Comparison of ENCODE assay signal across 8 cellular contexts in the genomic region with DNA sequence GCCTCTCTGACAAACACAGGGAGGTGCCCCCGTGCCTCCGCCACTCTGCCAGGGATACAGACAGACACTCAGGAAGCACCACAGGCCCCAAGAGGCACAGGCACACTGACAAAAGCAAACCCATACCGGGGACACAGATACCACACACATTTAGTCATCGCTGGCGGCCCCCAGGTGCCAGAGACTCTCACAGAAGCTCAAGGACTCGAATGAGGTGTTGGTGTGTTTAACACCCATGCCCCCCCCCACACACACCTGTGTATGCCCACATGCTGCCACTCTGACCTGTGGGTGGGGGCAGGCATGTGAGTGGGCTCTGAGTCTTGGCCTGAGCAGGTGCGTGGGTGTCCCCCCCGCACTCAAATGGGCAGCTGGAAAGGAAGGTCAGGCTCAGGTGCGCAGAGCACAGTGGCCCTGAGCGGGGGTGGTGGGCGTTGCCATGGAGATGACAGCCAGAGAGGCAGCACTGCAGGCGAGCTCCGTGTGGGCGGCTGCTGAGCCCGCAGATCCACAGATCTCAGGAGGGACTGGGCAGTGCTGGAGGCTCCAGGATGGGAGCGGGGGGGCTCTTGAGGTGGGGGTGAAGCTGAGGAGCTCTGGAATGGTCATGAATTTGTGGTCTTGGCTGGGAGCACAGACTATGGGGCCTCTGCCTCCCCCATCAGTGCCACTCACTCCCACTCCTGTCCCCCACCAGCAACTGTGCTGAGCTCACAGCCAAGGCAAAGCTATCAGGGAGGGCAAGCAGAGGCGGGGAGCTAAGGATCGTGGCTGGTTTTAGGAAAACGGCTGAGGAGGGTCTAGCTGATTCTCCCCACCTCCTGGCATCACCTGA.
A peak's percentile ranks its signal among the peaks of the same experiment; 100 is the strongest.
DNase-seq lines count a peak whose midpoint lies in the region; ATAC-seq and TF ChIP-seq lines count a peak whose summit lies in the region.

No MANE protein-coding gene starts in this region.

- H3K27me3 ChIP-seq in gastrocnemius medialis (no peaks in the 10 kb centered on the region), MG63 (no peaks in the 10 kb centered on the region)

- TF ChIP-seq CTCF in gastrocnemius medialis (IDR thresholded peaks at IDR 0.05 in 4 of 5, conservative IDR thresholded peaks at IDR 0.05 in 1 of 5), result no peak

- in situ Hi-C loops in gastrocnemius medialis (cut with MboI; ENCODE audit: low sequenced_read_pairs in 4 of 4), result no loop called here

- intact Hi-C loops in gastrocnemius medialis (cut with DNase I; ENCODE audit: low total_unique reads), result loop anchor here (10.0 kb wide), 1 partner anchor 295 kb away; a partner anchor contains a TSS

- H3K36me3 Mint-ChIP-seq in memory B cell, result no peaks in the 10 kb centered on the region

- DNase-seq in Daoy (ENCODE audit: low read depth) (peak; percentile 65), memory B cell (ENCODE audit: low spot score in 2 of 2) (no peak), gastrocnemius medialis (no peak), GDM1 (lab: John Stamatoyannopoulos, UW) (no peak), MG63 (no peak)
- peak; percentile 59 for DNase-seq in activated CD4-positive, alpha-beta T cell treated with anti-CD3 and anti-CD28 coated beads for 48 hours

- H3K4me3 ChIP-seq in gastrocnemius medialis, result no peak overlapping the region
- no peak overlapping the region for H3K4me3 ChIP-seq in MG63

- H3K27me3 Mint-ChIP-seq in memory B cell, result peaks cover 10% of the 10 kb centered on the region

- H3K4me3 Mint-ChIP-seq in memory B cell, result no peak overlapping the region

- ATAC-seq in HG02885 (IDR thresholded peaks at IDR 0.05; ENCODE audit: poor library complexity, unreplicated experiment) (peak; percentile 72), memory B cell (ENCODE audit: low read depth) (no peak), gastrocnemius medialis (no peak), GM18873 (IDR thresholded peaks at IDR 0.05; ENCODE audit: low FRiP score, unreplicated experiment) (no peak)

- peaks cover 24% of the 10 kb centered on the region for H3K4me1 Mint-ChIP-seq in memory B cell

- TF ChIP-seq POLR2A in gastrocnemius medialis (IDR thresholded peaks at IDR 0.05), result no peak

- H3K9me3 ChIP-seq in gastrocnemius medialis (no peaks in the 10 kb centered on the region), MG63 (no peaks in the 10 kb centered on the region)

- H3K9me3 Mint-ChIP-seq in memory B cell, result no peaks in the 10 kb centered on the region

- H3K4me1 ChIP-seq in gastrocnemius medialis, result peaks cover 21 to 33% of the 10 kb centered on the region in 2 donors

- no peaks in the 10 kb centered on the region for H3K36me3 ChIP-seq in gastrocnemius medialis
- H3K36me3 ChIP-seq in MG63, result no peaks in the 10 kb centered on the region

- H3K27ac ChIP-seq in gastrocnemius medialis, result no peak overlapping the region

- peak overlapping the region; percentile 24 for H3K27ac Mint-ChIP-seq in memory B cell

Comparison
In these comparisons a context has a peak if more than half of its experiments do, and no peak if none do; other contexts are left out.
1. DNase-seq: peak in Daoy (single experiment) and activated CD4-positive, alpha-beta T cell treated with anti-CD3 and anti-CD28 coated beads for 48 hours (single experiment); none in memory B cell (0 of 2), gastrocnemius medialis (0 of 2), GDM1 (single experiment) and MG63 (single experiment).